8 cellular contexts compared by ENCODE assay signal in the genomic region with DNA sequence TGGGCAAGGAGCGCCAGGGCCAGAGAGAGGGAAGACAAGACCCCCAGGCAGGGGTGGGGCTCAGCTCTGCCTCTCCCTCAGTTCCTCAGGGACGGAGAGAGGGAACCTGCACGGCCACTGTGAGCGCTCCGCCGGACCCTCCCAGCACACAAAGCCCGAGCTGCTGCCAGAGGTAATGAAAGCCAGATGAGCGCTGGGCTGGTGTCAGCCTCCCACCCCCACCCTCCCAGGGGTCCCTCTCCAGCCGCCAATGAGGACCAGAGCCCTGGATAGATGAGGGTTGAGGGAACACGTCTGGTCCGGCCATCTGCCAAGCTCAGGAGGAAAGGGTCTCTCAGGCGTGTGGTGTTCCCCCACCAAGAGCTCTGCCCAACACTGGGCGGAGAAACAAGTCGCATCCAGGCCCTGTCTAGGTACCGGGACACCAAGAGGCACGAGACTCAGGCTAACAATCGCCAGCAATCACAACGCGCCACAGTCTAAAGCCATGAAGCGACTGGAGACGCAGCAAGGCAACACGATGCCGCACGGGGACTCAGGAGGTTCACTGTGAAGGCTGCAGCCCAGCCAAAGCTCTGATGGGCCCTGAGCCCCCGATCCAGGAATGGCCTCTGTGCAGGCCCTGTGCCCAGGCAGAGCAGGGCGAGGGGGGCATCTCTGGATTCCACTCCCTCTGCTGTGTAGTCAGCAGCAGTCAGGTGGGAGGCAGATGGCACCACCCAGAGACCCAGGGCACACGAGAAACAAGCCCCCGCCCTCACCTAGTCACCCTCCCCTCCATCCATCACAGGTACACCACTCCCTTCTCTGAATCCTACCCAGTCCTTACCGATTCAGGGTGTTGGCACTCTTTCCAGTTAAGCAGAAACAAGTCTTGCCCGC. TPM values are rescaled to one million over a fixed set of nuclear protein-coding genes. Genes with fewer than 3 reads are reported as not detected.
A peak's percentile ranks its signal among the peaks of the same experiment; 100 is the strongest.
DNase-seq lines count a peak whose midpoint lies in the region; ATAC-seq and TF ChIP-seq lines count a peak whose summit lies in the region.

No MANE protein-coding gene starts in this region.

- peak overlapping the region; percentile 80 for H3K4me3 Mint-ChIP-seq in activated T-cell treated with anti-CD3 and anti-CD28 coated beads, Interleukin-2, amount 50 U/mL, for 24 hours

- H3K27me3 Mint-ChIP-seq in activated T-cell treated with anti-CD3 and anti-CD28 coated beads, Interleukin-2, amount 50 U/mL, for 24 hours = no peaks in the 10 kb centered on the region

- peak overlapping the region; percentile 66 for H3K27ac Mint-ChIP-seq in activated T-cell treated with anti-CD3 and anti-CD28 coated beads, Interleukin-2, amount 50 U/mL, for 24 hours

- no peak for DNase-seq in activated T-cell treated with anti-CD3 and anti-CD28 coated beads, Interleukin-2, amount 50 U/mL, for 24 hours
- no peak for DNase-seq in activated T-cell treated with anti-CD3 and anti-CD28 coated beads, Interleukin-2, amount 50 U/mL, for 48 hours
- DNase-seq in astrocyte of the spinal cord (ENCODE audit: low read depth, low spot score) (peak; percentile 25), NCI-H128 (lab: John Stamatoyannopoulos, UW; ENCODE audit: unreplicated experiment) (no peak), amniotic stem cell (lab: John Stamatoyannopoulos, UW) (no peak)

- no peaks in the 10 kb centered on the region for H3K9me3 Mint-ChIP-seq in activated T-cell treated with anti-CD3 and anti-CD28 coated beads, Interleukin-2, amount 50 U/mL, for 24 hours

- H3K36me3 ChIP-seq in liver (ENCODE audit: control insufficient read depth in 4 of 4, insufficient read depth in 3 of 4, low read depth in 1 of 4, low read length in 3 of 4) = no peaks in the 10 kb centered on the region
- no peaks in the 10 kb centered on the region for H3K36me3 ChIP-seq in thymus (ENCODE audit: control insufficient read depth, insufficient read depth)

- H3K4me1 ChIP-seq in liver (ENCODE audit: control insufficient read depth in 4 of 4, insufficient read depth in 4 of 4, low read length in 3 of 4) = peaks cover 10 to 68% (median 58%) of the 10 kb centered on the region in 4 donors
- H3K4me1 ChIP-seq in thymus (ENCODE audit: control insufficient read depth, insufficient read depth, low read length) = peaks cover 4% of the 10 kb centered on the region

- H3K9me3 ChIP-seq in liver (ENCODE audit: control insufficient read depth in 4 of 4, low read length in 3 of 4) (no peaks in the 10 kb centered on the region), thymus (ENCODE audit: control insufficient read depth) (no peaks in the 10 kb centered on the region)

- TF ChIP-seq RAD21 in liver (IDR thresholded peaks at IDR 0.05) = no peak

- peaks cover 75% of the 10 kb centered on the region for H3K4me1 Mint-ChIP-seq in activated T-cell treated with anti-CD3 and anti-CD28 coated beads, Interleukin-2, amount 50 U/mL, for 24 hours (ENCODE audit: low read depth)

- no peak for ATAC-seq in GM18873 (IDR thresholded peaks at IDR 0.05; ENCODE audit: low FRiP score, unreplicated experiment)

- H3K9ac ChIP-seq in liver (ENCODE audit: low read depth in 1 of 2, low read length in 2 of 2) = peak overlapping the region in 1 of 2 donors; percentile 87

- in situ Hi-C loops in astrocyte of the spinal cord (cut with HindIII; ENCODE audit: low sequenced_read_pairs) = no loop called here

- H3K27me3 ChIP-seq in liver (ENCODE audit: control insufficient read depth in 4 of 4, insufficient read depth in 4 of 4, low read length in 3 of 4) (no peaks in the 10 kb centered on the region), thymus (ENCODE audit: control insufficient read depth, insufficient read depth) (no peaks in the 10 kb centered on the region)

- peaks cover 8% of the 10 kb centered on the region for H3K36me3 Mint-ChIP-seq in activated T-cell treated with anti-CD3 and anti-CD28 coated beads, Interleukin-2, amount 50 U/mL, for 24 hours (ENCODE audit: low read depth)

- no peak for TF ChIP-seq CTCF in astrocyte of the spinal cord (IDR thresholded peaks at IDR 0.05; ENCODE audit: low read depth, low read length)
- no peak for TF ChIP-seq CTCF in liver (IDR thresholded peaks at IDR 0.05; ENCODE audit: low read depth, low read length, missing input control)

- H3K4me3 ChIP-seq in astrocyte of the spinal cord (ENCODE audit: low read depth, low read length) (peak overlapping the region; percentile 63), liver (ENCODE audit: low read depth in 1 of 3, low read length in 3 of 3) (peak overlapping the region; percentile 43 to 85 (median 67)), thymus (ENCODE audit: low read length) (peak overlapping the region; percentile 75)

- H3K27ac ChIP-seq in liver (ENCODE audit: low read depth in 1 of 2, low read length in 2 of 2) (peak overlapping the region; percentile 69 to 71), thymus (ENCODE audit: low read depth) (peak overlapping the region; percentile 42)

- WGBS in liver = 76% methylated on average over 30 of the region's 30 CpGs
- WGBS in thymus = 90% methylated on average over 30 of the region's 30 CpGs

TF ChIP-seq in liver, 16 proteins besides CTCF, POLR2A, EP300 and RAD21:
- TF ChIP-seq NR2F2 (IDR thresholded peaks at IDR 0.05) = no peak

RNA-seq across cellular contexts. Expression of gene RALGDS, which starts 1.3 kb away (rescaled TPM):
- 10 to 100 TPM in 1 of 2 donors, 1 to 10 TPM in 1; 9.5 to 19.0 TPM for total RNA-seq in liver
- polyA plus RNA-seq in liver (1 to 10 TPM; 1.3 to 5.0 TPM), thymus (42.1 TPM)

RNA-seq across cellular contexts. Expression of gene GBGT1, which starts 44.0 kb away (rescaled TPM):
- 10 to 100 TPM in 1 of 2 donors, 1 to 10 TPM in 1; 3.4 to 25.7 TPM for total RNA-seq in liver
- polyA plus RNA-seq in liver = 1 to 10 TPM in 1 of 2 donors, under 1 TPM in 1; 0.33 to 1.2 TPM
- 5.3 TPM for polyA plus RNA-seq in thymus

RNA-seq across cellular contexts. Expression of gene CEL, which starts 57.9 kb away (rescaled TPM):
- under 1 TPM; 0.09 to 0.25 TPM for total RNA-seq in liver
- polyA plus RNA-seq in liver (under 1 TPM in 1 of 2 donors, not detected in 1; 0.08 TPM), thymus (3.2 TPM)
